8 cellular contexts compared by ENCODE assay signal in the genomic region with DNA sequence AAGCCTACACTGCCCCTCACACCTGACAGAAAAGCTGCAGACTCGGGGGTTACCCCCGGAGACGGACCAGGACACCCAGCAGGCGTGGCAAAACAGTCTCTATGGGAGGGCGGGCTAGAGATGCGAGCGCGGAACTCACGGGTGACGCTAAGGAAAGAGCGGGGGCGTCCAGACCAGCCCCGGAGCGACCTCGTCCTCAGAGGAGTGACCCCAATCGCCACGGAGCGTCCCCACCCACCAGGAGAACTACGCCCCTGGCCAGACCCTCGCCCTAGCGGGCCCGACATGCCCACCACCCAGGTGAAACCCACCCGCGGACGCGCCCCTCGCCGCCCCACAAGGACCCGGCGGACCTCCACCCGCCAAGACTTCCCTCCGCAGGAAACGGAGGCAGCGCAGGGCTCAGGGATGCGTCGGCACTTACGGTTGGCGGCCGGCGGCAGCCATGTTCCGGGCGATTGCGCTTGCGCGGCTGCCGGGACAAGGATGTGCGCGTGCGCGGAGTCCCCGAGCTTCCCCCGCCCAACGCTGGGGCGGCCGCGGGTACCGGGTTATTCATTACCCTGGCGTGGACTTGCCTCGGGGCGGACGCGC. TPM values are rescaled to one million over a fixed set of nuclear protein-coding genes. Genes with fewer than 3 reads are reported as not detected.
DNase-seq lines count a peak whose midpoint lies in the region; ATAC-seq lines count a peak whose summit lies in the region.

ZNF329 (minus strand) TSS at position 462 of the 594 bp plus-strand sequence. CDS start 21,286 bp downstream, outside the sequence.

- DNase-seq in 8988T (peak; percentile 85), NCI-H748 (lab: John Stamatoyannopoulos, UW; ENCODE audit: unreplicated experiment) (peak; percentile 93), lung microvascular endothelial cell (ENCODE audit: low read depth in 2 of 2) (peak; percentile 87 to 90)
- DNase-seq in activated CD8-positive, alpha-beta memory T cell treated with anti-CD3 and anti-CD28 coated beads for 1 hour (ENCODE audit: extremely low read depth in 1 of 2, low read depth in 1 of 2), result peak; percentile 80 to 93
- DNase-seq in effector CD8-positive, alpha-beta T cell (lab: John Stamatoyannopoulos, UW), result peak; percentile 88
- DNase-seq in stimulated activated CD4-positive, alpha-beta T cell treated with anti-CD3 and anti-CD28 coated beads, TNF-alpha, amount 100 ng/mL, for 24 hours (ENCODE audit: low read depth in 3 of 3), result peak; percentile 87 to 90 (median 88)

- peak; percentile 53 for ATAC-seq in GM18861 (IDR thresholded peaks at IDR 0.05; ENCODE audit: unreplicated experiment)
- peak; percentile 66 for ATAC-seq in HG03354 (IDR thresholded peaks at IDR 0.05; ENCODE audit: poor library complexity, severe bottlenecking, unreplicated experiment)

RNA-seq across cellular contexts. Expression of gene ZNF329, which starts in this region (rescaled TPM):
- 7.2 and 10.3 TPM in 2 replicates for total RNA-seq in lung microvascular endothelial cell

Comparison
In these comparisons a context has a peak if more than half of its experiments do, and no peak if none do; other contexts are left out.
1. Peak in every context shown above with its lines: DNase-seq and ATAC-seq.